Comparison of ENCODE assay signal across 24 cellular contexts in the genomic region with DNA sequence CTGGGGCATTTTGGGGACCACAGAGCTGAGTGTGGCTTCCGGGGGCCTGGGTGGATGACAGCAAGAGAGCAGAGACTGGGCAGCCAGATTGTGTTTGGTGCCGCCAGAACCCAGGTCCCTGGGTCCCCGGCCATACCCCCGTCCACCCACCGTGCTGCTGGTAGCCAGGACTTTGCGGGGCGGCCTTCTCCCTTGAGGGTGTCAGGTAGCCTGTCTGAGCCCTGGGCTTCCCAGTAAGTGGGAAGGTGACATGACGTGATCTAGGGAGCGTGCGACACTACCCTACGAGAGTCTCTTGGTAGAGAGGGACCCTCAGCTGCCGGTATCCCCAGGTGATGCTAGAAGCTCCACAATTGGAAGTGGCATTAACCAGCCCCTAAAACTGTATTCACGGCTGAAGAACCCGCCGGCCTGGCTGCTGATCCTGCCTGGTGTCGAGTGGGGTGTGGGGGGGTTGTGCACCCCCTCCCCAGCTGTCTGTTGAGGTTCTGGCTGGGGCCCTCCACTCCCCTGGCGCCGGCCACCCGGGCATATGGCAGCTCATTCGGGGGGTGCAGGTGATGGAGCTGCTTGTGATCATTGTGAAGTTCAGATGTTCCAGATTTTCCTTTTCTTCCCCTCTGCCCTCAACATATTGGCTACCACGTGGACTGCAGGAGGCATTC.
DNase-seq lines count a peak whose midpoint lies in the region; ATAC-seq and TF ChIP-seq lines count a peak whose summit lies in the region.
"Had no signal": no experiment of that assay in that cellular context is flagged by ENCODE, and none has a peak within 500 bp of the region (broad histone marks: within the 10 kb centered on the region; RNA-seq: fewer than 3 reads in every experiment).

No MANE protein-coding gene starts in this region.

- H3K4me2 ChIP-seq in BLaER1 (peak overlapping the region; percentile 92), neural progenitor cell (no peak overlapping the region)

- H3K79me2 ChIP-seq in neural progenitor cell (ENCODE audit: low read depth) = no peaks in the 10 kb centered on the region

- no peak overlapping the region for H3K27ac Mint-ChIP-seq in chondrocyte (ENCODE audit: unreplicated experiment)
- peak overlapping the region; percentile 42 for H3K27ac Mint-ChIP-seq in neural progenitor cell
- H3K27ac Mint-ChIP-seq: CD4-positive, CD25-positive, alpha-beta regulatory T cell had no signal

- H3K9ac ChIP-seq in BLaER1 = no peak overlapping the region
- H3K9ac ChIP-seq in neural progenitor cell = no peak overlapping the region

- no peaks in the 10 kb centered on the region for H3K36me3 ChIP-seq in BLaER1
- no peaks in the 10 kb centered on the region for H3K36me3 ChIP-seq in neural progenitor cell
- H3K36me3 ChIP-seq: BE2C had no signal

- H3K27me3 Mint-ChIP-seq in chondrocyte (ENCODE audit: low read depth) = peaks cover 6% of the 10 kb centered on the region
- peaks cover 3% of the 10 kb centered on the region for H3K27me3 Mint-ChIP-seq in neural progenitor cell (ENCODE audit: insufficient read depth, low read depth)
- H3K27me3 Mint-ChIP-seq: CD4-positive, CD25-positive, alpha-beta regulatory T cell had no signal

- H3K4me3 ChIP-seq in BLaER1 (no peak overlapping the region), neural progenitor cell (no peak overlapping the region)

- peak; percentile 7 for DNase-seq in activated CD4-positive, CD25-positive, alpha-beta regulatory T cell treated with anti-CD3 and anti-CD28 coated beads, Interleukin-2, amount 50 U/mL, for 72 hours
- peak; percentile 90 for DNase-seq in chondrocyte (ENCODE audit: low spot score)
- DNase-seq in neural progenitor cell (ENCODE audit: low spot score) = no peak
- no peak for DNase-seq in NCI-H2081 (lab: John Stamatoyannopoulos, UW)
- DNase-seq in activated CD4-positive, alpha-beta T cell treated with anti-CD3 and anti-CD28 coated beads, Interleukin-2, amount 50 U/mL, for 48 hours = no peak
- DNase-seq: 8988T; ACHN; BE2C; CD4-positive, CD25-positive, alpha-beta regulatory T cell; DMS153; DND-41; GOT3; Karpas-422; NCI-H1105; NCI-H1436 treated with DMSO at 0.1 percent for 48 hours; NCI-H187 treated with DMSO at 0.1 percent for 48 hours; NCI-H446; NCI-H524 treated with DMSO at 0.1 percent for 48 hours; NCI-H774; SIG-M5 had no signal

- no peaks in the 10 kb centered on the region for H3K36me3 Mint-ChIP-seq in chondrocyte (ENCODE audit: low read depth)
- no peaks in the 10 kb centered on the region for H3K36me3 Mint-ChIP-seq in neural progenitor cell
- H3K36me3 Mint-ChIP-seq: CD4-positive, CD25-positive, alpha-beta regulatory T cell had no signal

- TF ChIP-seq CTCF in chondrocyte (IDR thresholded peaks at IDR 0.05) (no peak), neural progenitor cell (IDR thresholded peaks at IDR 0.05) (no peak)

- H3K9me3 ChIP-seq in BLaER1 (no peaks in the 10 kb centered on the region), neural progenitor cell (ENCODE audit: low read depth) (no peaks in the 10 kb centered on the region)
- H3K9me3 ChIP-seq: BE2C had no signal

- H3F3A ChIP-seq in neural progenitor cell (ENCODE audit: low read depth) = no peaks in the 10 kb centered on the region

- H3K4me1 ChIP-seq in BLaER1 (peaks cover 53% of the 10 kb centered on the region), neural progenitor cell (peaks cover 8% of the 10 kb centered on the region)
- H3K4me1 ChIP-seq: BE2C had no signal

- H3K4me3 Mint-ChIP-seq in chondrocyte (ENCODE audit: unreplicated experiment) (no peak overlapping the region), neural progenitor cell (no peak overlapping the region)
- H3K4me3 Mint-ChIP-seq: CD4-positive, CD25-positive, alpha-beta regulatory T cell had no signal

- H2AFZ ChIP-seq in neural progenitor cell (replicated peaks) = no peak overlapping the region

- H3K9me3 Mint-ChIP-seq in chondrocyte (ENCODE audit: low read depth) (no peaks in the 10 kb centered on the region), neural progenitor cell (no peaks in the 10 kb centered on the region)
- H3K9me3 Mint-ChIP-seq: CD4-positive, CD25-positive, alpha-beta regulatory T cell had no signal

- no peaks in the 10 kb centered on the region for H3K27me3 ChIP-seq in BLaER1
- H3K27me3 ChIP-seq in neural progenitor cell = no peaks in the 10 kb centered on the region
- H3K27me3 ChIP-seq: BE2C had no signal

- no peaks in the 10 kb centered on the region for H3K4me1 Mint-ChIP-seq in chondrocyte (ENCODE audit: low read depth)
- peaks cover 22% of the 10 kb centered on the region for H3K4me1 Mint-ChIP-seq in neural progenitor cell

- no peak for ATAC-seq in activated CD4-positive, CD25-positive, alpha-beta regulatory T cell treated with anti-CD3 and anti-CD28 coated beads, Interleukin-2, amount 50 U/mL, for 24 hours
- no peak for ATAC-seq in HG03159 (IDR thresholded peaks at IDR 0.05; ENCODE audit: unreplicated experiment)
- ATAC-seq: HCT116 had no signal

- H4K20me1 ChIP-seq in BLaER1 (no peaks in the 10 kb centered on the region), neural progenitor cell (ENCODE audit: low read depth) (no peaks in the 10 kb centered on the region)

- peak overlapping the region; percentile 83; the same call in 1 of the 2 replicates for H3K27ac ChIP-seq in BLaER1
- H3K27ac ChIP-seq in neural progenitor cell = no peak overlapping the region

Comparison
In these comparisons a context has a peak if more than half of its experiments do, and no peak if none do; other contexts are left out.
1. DNase-seq: peak in activated CD4-positive, CD25-positive, alpha-beta regulatory T cell treated with anti-CD3 and anti-CD28 coated beads, Interleukin-2, amount 50 U/mL, for 72 hours (single experiment) and chondrocyte (single experiment); none in neural progenitor cell (single experiment), NCI-H2081 (0 of 2) and activated CD4-positive, alpha-beta T cell treated with anti-CD3 and anti-CD28 coated beads, Interleukin-2, amount 50 U/mL, for 48 hours (0 of 2).